Comparison of ENCODE assay signal across 20 cellular contexts in the genomic region with DNA sequence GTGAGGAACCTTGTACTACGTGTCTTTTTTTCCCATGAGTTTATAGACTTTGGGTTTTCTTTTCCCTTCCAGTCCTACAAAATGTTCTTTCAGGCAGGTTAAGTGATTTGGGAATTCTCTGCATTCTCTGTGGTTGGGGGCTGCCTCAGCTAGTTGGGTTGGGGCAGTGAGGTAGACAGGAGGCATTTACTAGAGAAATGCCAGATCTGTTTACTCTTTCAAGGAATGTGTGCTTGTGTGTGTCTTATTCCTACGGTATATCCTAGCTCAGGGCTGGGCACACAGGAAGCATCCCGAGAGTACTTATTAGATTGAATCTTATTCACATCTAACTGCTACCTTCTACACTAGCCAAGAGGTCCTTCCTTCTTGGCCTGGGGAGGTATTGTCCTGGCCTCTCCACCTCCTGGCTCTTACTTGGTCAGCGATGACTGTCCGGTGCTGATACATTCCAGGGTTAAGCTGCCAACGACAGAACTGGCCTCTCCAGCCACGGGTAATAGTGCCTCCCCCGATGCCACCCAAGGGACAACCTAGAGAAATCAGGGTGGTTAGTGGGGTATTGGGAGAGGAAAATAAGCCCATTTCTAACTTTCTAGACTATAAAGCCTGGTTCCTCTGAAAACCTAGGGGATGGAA. TPM values are rescaled to one million over a fixed set of nuclear protein-coding genes. Genes with fewer than 3 reads are reported as not detected.
"Had no signal": no experiment of that assay in that cellular context is flagged by ENCODE, and none has a peak within 500 bp of the region (broad histone marks: within the 10 kb centered on the region; RNA-seq: fewer than 3 reads in every experiment).

No MANE protein-coding gene starts in this region.

- H3K4me3 ChIP-seq: breast epithelium, right lobe of liver, thyroid gland, vagina had no signal

- DNase-seq: activated naive CD4-positive, alpha-beta T cell treated with Interleukin-2 at 50 U/mL for 16 hours; anterior cingulate cortex; cerebellar nuclear complex; dermis blood vessel endothelial cell; endodermal cell; hippocampal formation; kidney; left ventricle myocardium superior; mesendoderm; stimulated activated CD4-positive, alpha-beta T cell treated with anti-CD3 and anti-CD28 coated beads, Interleukin-1b, Interleukin-23, amount 100 ng/mL, for 48 hours; T-helper 1 cell; T1000; thyroid gland had no signal

- H3K9me3 ChIP-seq: breast epithelium, right lobe of liver, thyroid gland, vagina had no signal

- FAIRE-seq: kidney had no signal

- ATAC-seq: activated CD4-positive, CD25-positive, alpha-beta regulatory T cell treated with anti-CD3 and anti-CD28 coated beads, Interleukin-2, amount 50 U/mL, for 24 hours; left ventricle myocardium superior; right lobe of liver had no signal

- H3K27ac ChIP-seq: breast epithelium, right lobe of liver, thyroid gland, vagina had no signal

- H3K27me3 ChIP-seq: breast epithelium, right lobe of liver, thyroid gland, vagina had no signal

RNA-seq across cellular contexts. Expression of a gene that starts 10.1 kb away (rescaled TPM):
- total RNA-seq: activated T-helper 1 cell treated with anti-CD3 and anti-CD28 coated beads, Interleukin-12 subunit alpha, Interleukin-12 subunit beta, Interleukin-2, Interleukin-4 antibody, amounts not matched to agents 30 ng/mL and 10 ng/mL and 1 ng/mL, durations not matched to agents 14 hours and 24 hours and 36 hours; breast epithelium; left ventricle myocardium superior; omental fat pad; progenitor cell of endocrine pancreas; right lobe of liver; vagina had no signal
